ENCODE assay signal across 14 cellular contexts in the genomic region with DNA sequence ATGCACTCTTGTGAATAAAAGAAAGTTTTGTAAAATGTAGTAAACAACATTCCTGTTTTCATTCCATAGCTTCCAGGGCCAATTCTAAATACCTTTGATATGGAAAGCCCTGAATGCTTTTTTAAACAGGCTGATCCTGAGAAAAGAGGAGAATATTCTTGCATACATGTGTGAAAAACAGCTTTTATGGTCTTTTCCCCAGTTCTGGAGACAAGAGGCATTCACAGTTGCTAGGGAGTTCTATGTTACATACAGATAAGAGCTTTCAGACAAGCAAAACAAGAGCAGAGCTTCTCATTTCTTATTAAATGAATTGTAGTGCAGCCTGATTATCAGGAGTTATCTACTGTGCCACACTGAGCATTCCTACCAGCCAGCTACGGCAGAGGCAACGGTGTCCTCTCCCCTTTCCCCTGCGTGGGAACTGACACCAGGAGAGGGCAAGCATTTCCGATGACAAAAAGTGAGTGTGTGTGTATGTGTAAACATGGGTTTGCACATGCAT. TPM values are rescaled to one million over a fixed set of nuclear protein-coding genes. Genes with fewer than 3 reads are reported as not detected.
DNase-seq lines count a peak whose midpoint lies in the region; ATAC-seq and TF ChIP-seq lines count a peak whose summit lies in the region.
"Had no signal": no experiment of that assay in that cellular context is flagged by ENCODE, and none has a peak within 500 bp of the region (broad histone marks: within the 10 kb centered on the region; RNA-seq: fewer than 3 reads in every experiment).

No MANE protein-coding gene starts in this region.

- no peaks in the 10 kb centered on the region for H3K79me2 ChIP-seq in hepatocyte

- BruUV-seq in Calu3 (replicated peaks; lab: Mats Ljungman, UMichigan), result no TSS peak

- no peak for TF ChIP-seq CTCF in cardiac fibroblast (IDR thresholded peaks at IDR 0.05; ENCODE audit: low read depth, low read length)
- no peak for TF ChIP-seq CTCF in hepatocyte (IDR thresholded peaks at IDR 0.05; ENCODE audit: poor library complexity)
- no peak for TF ChIP-seq CTCF in Calu3 (IDR thresholded peaks at IDR 0.05; ENCODE audit: unreplicated experiment)

- no peaks in the 10 kb centered on the region for H3K36me3 Mint-ChIP-seq in Calu3 (ENCODE audit: insufficient read depth, unreplicated experiment)
- H3K36me3 Mint-ChIP-seq: neural progenitor cell had no signal

- CTCF ChIA-PET in Calu3 (lab: Charles Lee), result no interaction called here

- no peak overlapping the region for H3K4me3 ChIP-seq in cardiac fibroblast (replicated peaks in 1 of 2; ENCODE audit: low read depth in 2 of 2, low read length in 2 of 2)
- H3K4me3 ChIP-seq in hepatocyte, result no peak overlapping the region
- H3K4me3 ChIP-seq: body of pancreas, neural progenitor cell had no signal

- peak overlapping the region; percentile 82 for H3K27ac ChIP-seq in hepatocyte
- H3K27ac ChIP-seq: body of pancreas, neural progenitor cell had no signal

- H3K4me2 ChIP-seq in hepatocyte, result no peak overlapping the region
- H3K4me2 ChIP-seq: neural progenitor cell had no signal

- no peaks in the 10 kb centered on the region for H3K9me3 ChIP-seq in hepatocyte (ENCODE audit: low read depth)
- H3K9me3 ChIP-seq: body of pancreas had no signal

- WGBS in hepatocyte (ENCODE audit: low lambda C conversion rate, missing lambda C conversion rate), result 56% methylated on average over 4 of the region's 4 CpGs

- intact Hi-C loops in Right ventricle myocardium superior (cut with DNase I) (no loop called here), cardiac septum (cut with DNase I) (loop anchor here (2.0 kb wide), 1 partner anchor 55 kb away; no protein-coding TSS in a partner anchor), Calu3 (cut with micrococcal nuclease; ENCODE audit: unreplicated experiment) (no loop called here)

- no peaks in the 10 kb centered on the region for H3K27me3 ChIP-seq in hepatocyte
- H3K27me3 ChIP-seq: body of pancreas, neural progenitor cell had no signal

- no peaks in the 10 kb centered on the region for H3K36me3 ChIP-seq in hepatocyte (replicated peaks; ENCODE audit: insufficient read depth, low read depth)
- H3K36me3 ChIP-seq: neural progenitor cell had no signal

- no peaks in the 10 kb centered on the region for H3K9me3 Mint-ChIP-seq in Calu3 (ENCODE audit: low read depth, unreplicated experiment)
- H3K9me3 Mint-ChIP-seq: neural progenitor cell had no signal

- DNase-seq in Right ventricle myocardium superior (no peak), cardiac septum (ENCODE audit: low spot score) (no peak), cardiac fibroblast (ENCODE audit: low read depth in 2 of 2) (peak; percentile 43 to 54), hepatocyte (ENCODE audit: low spot score) (no peak), HPDE6-E6E7 (ENCODE audit: extremely low spot score) (no peak), Calu3 (no peak), NCI-H1105 treated with DMSO at 0.1 percent for 48 hours (lab: John Stamatoyannopoulos, UW) (no peak)
- DNase-seq: body of pancreas, NCI-H1417, NCI-H446 treated with DMSO at 0.1 percent for 48 hours, substantia nigra, T-helper 2 cell had no signal

- H3K4me3 Mint-ChIP-seq in Calu3 (ENCODE audit: low read depth, unreplicated experiment), result no peak overlapping the region
- H3K4me3 Mint-ChIP-seq: neural progenitor cell had no signal

- ATAC-seq in Right ventricle myocardium superior (ENCODE audit: poor library complexity) (peak; percentile 72), HG02938 (IDR thresholded peaks at IDR 0.05; ENCODE audit: unreplicated experiment) (no peak)
- ATAC-seq: body of pancreas had no signal

- peaks cover 10% of the 10 kb centered on the region for H3K4me1 ChIP-seq in hepatocyte (ENCODE audit: insufficient read depth)
- H3K4me1 ChIP-seq: body of pancreas, neural progenitor cell had no signal

- no peaks in the 10 kb centered on the region for H3K9me2 ChIP-seq in hepatocyte (replicated peaks; ENCODE audit: insufficient read depth)

- no peaks in the 10 kb centered on the region for H3K4me1 Mint-ChIP-seq in Calu3 (ENCODE audit: low read depth, unreplicated experiment)

- H2AFZ ChIP-seq in hepatocyte, result no peak overlapping the region
- H2AFZ ChIP-seq: neural progenitor cell had no signal

- no peak overlapping the region for H3K27ac Mint-ChIP-seq in Calu3 (ENCODE audit: unreplicated experiment)
- H3K27ac Mint-ChIP-seq: neural progenitor cell had no signal

- H4K20me1 ChIP-seq in hepatocyte (ENCODE audit: insufficient read depth, poor library complexity, severe bottlenecking), result no peaks in the 10 kb centered on the region

- H3K27me3 Mint-ChIP-seq in Calu3 (ENCODE audit: unreplicated experiment), result no peaks in the 10 kb centered on the region

RNA-seq across cellular contexts. Expression of a gene that starts 15.0 kb away (rescaled TPM):
- total RNA-seq in Right ventricle myocardium superior (147 TPM), cardiac septum (75.1 TPM), hepatocyte (19.4 and 26.9 TPM in 2 replicates), Calu3 (2022) (11.6 and 13.7 TPM in 2 replicates)
- 20.1 and 23.5 TPM in 2 replicates for polyA plus RNA-seq in hepatocyte

Comparison
In these comparisons a context has a peak if more than half of its experiments do, and no peak if none do; other contexts are left out.
1. DNase-seq: peak in cardiac fibroblast (2 of 2); none in Right ventricle myocardium superior (single experiment), cardiac septum (single experiment), hepatocyte (single experiment), HPDE6-E6E7 (single experiment), Calu3 (single experiment) and NCI-H1105 treated with DMSO at 0.1 percent for 48 hours (single experiment).